ENCODE assay signal across 1 cellular context in genomic region chr11:104776501-104777170, GRCh38.
A peak's percentile ranks its signal among the peaks of the same experiment; 100 is the strongest.
TF ChIP-seq lines count a peak whose summit lies in the region.

No MANE protein-coding gene starts in this region.

TF ChIP-seq in HepG2, 621 proteins besides CTCF, POLR2A, EP300 and RAD21:
- TF ChIP-seq HDAC2 (CRISPR knock-in tag; IDR thresholded peaks at IDR 0.05) (no peak), ZNF343 (CRISPR knock-in tag; IDR thresholded peaks at IDR 0.05) (no peak), ATF7 (IDR thresholded peaks at IDR 0.05) (peak; percentile 43; the same call in 1 of the 2 replicates), ATF7 (CRISPR knock-in tag; IDR thresholded peaks at IDR 0.05) (no peak), TEAD3 (CRISPR knock-in tag; optimal IDR thresholded peaks at IDR 0.05; ENCODE audit: borderline replicate concordance) (no peak)
